In the genomic region with DNA sequence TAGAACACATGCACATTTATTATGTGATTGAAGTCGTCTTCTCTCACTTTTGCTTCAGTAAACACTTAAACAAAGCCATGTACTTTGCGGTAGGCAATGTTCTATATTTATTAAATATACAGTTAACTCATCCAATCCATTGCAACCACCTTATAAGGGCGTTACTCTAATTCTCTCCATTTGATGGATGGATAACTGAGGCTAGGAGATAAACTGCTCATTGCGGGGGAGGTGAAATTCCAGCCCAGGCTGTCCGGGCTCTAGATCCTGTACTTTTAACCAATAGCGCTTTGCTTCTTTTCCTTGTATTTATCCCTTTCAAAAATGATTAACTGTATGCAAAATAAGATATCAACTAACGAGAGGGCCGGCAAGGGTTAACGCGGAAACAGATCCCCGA, we compare ENCODE assay signal across 1 cellular context.
TF ChIP-seq lines count a peak whose summit lies in the region.

No MANE protein-coding gene starts in this region.

TF ChIP-seq in WTC11, 78 proteins besides CTCF, POLR2A, EP300 and RAD21 (continued from another document):
- TF ChIP-seq, protein P1, sequence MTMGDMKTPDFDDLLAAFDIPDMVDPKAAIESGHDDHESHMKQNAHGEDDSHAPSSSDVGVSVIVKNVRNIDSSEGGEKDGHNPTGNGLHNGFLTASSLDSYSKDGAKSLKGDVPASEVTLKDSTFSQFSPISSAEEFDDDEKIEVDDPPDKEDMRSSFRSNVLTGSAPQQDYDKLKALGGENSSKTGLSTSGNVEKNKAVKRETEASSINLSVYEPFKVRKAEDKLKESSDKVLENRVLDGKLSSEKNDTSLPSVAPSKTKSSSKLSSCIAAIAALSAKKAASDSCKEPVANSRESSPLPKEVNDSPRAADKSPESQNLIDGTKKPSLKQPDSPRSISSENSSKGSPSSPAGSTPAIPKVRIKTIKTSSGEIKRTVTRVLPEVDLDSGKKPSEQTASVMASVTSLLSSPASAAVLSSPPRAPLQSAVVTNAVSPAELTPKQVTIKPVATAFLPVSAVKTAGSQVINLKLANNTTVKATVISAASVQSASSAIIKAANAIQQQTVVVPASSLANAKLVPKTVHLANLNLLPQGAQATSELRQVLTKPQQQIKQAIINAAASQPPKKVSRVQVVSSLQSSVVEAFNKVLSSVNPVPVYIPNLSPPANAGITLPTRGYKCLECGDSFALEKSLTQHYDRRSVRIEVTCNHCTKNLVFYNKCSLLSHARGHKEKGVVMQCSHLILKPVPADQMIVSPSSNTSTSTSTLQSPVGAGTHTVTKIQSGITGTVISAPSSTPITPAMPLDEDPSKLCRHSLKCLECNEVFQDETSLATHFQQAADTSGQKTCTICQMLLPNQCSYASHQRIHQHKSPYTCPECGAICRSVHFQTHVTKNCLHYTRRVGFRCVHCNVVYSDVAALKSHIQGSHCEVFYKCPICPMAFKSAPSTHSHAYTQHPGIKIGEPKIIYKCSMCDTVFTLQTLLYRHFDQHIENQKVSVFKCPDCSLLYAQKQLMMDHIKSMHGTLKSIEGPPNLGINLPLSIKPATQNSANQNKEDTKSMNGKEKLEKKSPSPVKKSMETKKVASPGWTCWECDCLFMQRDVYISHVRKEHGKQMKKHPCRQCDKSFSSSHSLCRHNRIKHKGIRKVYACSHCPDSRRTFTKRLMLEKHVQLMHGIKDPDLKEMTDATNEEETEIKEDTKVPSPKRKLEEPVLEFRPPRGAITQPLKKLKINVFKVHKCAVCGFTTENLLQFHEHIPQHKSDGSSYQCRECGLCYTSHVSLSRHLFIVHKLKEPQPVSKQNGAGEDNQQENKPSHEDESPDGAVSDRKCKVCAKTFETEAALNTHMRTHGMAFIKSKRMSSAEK (CRISPR knock-in tag; IDR thresholded peaks at IDR 0.05; ENCODE audit: borderline replicate concordance): no peak
- TF ChIP-seq ZNF396 (CRISPR knock-in tag; IDR thresholded peaks at IDR 0.05; ENCODE audit: borderline replicate concordance) (no peak), FOXJ3 (CRISPR knock-in tag; IDR thresholded peaks at IDR 0.05; ENCODE audit: borderline replicate concordance) (no peak), SP1 (CRISPR knock-in tag; conservative IDR thresholded peaks at IDR 0.05) (no peak), RORB (CRISPR knock-in tag; IDR thresholded peaks at IDR 0.05) (no peak), ESRRA (CRISPR knock-in tag; IDR thresholded peaks at IDR 0.05; ENCODE audit: borderline replicate concordance) (no peak)
- TF ChIP-seq, protein P2, sequence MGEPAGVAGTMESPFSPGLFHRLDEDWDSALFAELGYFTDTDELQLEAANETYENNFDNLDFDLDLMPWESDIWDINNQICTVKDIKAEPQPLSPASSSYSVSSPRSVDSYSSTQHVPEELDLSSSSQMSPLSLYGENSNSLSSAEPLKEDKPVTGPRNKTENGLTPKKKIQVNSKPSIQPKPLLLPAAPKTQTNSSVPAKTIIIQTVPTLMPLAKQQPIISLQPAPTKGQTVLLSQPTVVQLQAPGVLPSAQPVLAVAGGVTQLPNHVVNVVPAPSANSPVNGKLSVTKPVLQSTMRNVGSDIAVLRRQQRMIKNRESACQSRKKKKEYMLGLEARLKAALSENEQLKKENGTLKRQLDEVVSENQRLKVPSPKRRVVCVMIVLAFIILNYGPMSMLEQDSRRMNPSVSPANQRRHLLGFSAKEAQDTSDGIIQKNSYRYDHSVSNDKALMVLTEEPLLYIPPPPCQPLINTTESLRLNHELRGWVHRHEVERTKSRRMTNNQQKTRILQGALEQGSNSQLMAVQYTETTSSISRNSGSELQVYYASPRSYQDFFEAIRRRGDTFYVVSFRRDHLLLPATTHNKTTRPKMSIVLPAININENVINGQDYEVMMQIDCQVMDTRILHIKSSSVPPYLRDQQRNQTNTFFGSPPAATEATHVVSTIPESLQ (CRISPR knock-in tag; IDR thresholded peaks at IDR 0.05): no peak
TF ChIP-seq in WTC11: peak in this region for 0.
